Comparison of ENCODE assay signal across 12 cellular contexts in the genomic region with DNA sequence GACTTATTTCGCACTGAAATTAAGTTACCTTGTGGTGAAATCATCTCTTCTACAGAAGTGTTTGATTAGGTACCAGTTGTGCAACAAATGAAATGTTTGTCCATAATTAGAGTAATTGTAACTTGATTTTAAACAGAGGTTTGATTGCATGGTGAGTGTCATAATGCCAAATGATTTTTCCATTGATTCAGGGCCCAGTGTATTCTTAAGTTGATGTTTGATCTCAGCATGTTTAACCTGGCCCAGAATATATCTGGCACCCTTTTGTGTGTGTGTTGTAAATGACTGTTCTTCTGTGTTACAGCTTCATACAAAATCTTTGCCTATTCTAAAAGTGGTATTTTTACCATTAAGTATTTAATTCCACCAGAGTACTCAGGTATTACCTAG. TPM values are rescaled to one million over a fixed set of nuclear protein-coding genes. Genes with fewer than 3 reads are reported as not detected.
DNase-seq lines count a peak whose midpoint lies in the region; ATAC-seq lines count a peak whose summit lies in the region.
"Had no signal": no experiment of that assay in that cellular context is flagged by ENCODE, and none has a peak within 500 bp of the region (broad histone marks: within the 10 kb centered on the region; RNA-seq: fewer than 3 reads in every experiment).

No MANE protein-coding gene starts in this region.

- no peaks in the 10 kb centered on the region for H3K9me3 Mint-ChIP-seq in activated CD4-positive, alpha-beta T cell treated with anti-CD3 and anti-CD28 coated beads for 36 hours (ENCODE audit: low read depth)

- H3K27me3 Mint-ChIP-seq in activated CD4-positive, alpha-beta T cell treated with anti-CD3 and anti-CD28 coated beads for 36 hours: no peaks in the 10 kb centered on the region

- CTCF ChIA-PET in activated CD4-positive, alpha-beta T cell treated with anti-CD3 and anti-CD28 coated beads for 36 hours (lab: Charles Lee): no interaction called here

- intact Hi-C loops in activated CD4-positive, alpha-beta T cell treated with anti-CD3 and anti-CD28 coated beads for 36 hours (cut with DNase I, micrococcal nuclease): no loop called here
- intact Hi-C loops in left ventricle myocardium superior (cut with micrococcal nuclease): no loop called here

- H3K27ac Mint-ChIP-seq in activated CD4-positive, alpha-beta T cell treated with anti-CD3 and anti-CD28 coated beads for 36 hours: peak overlapping the region; percentile 69

- peak overlapping the region; percentile 44 for H3K27ac ChIP-seq in skeletal muscle tissue (ENCODE audit: low read depth, low read length)

- peaks cover 82% of the 10 kb centered on the region for H3K36me3 Mint-ChIP-seq in activated CD4-positive, alpha-beta T cell treated with anti-CD3 and anti-CD28 coated beads for 36 hours (ENCODE audit: low read depth)

- no peak for ATAC-seq in activated CD4-positive, alpha-beta T cell treated with anti-CD3 and anti-CD28 coated beads for 36 hours
- ATAC-seq in GM21367 (IDR thresholded peaks at IDR 0.05; ENCODE audit: unreplicated experiment): no peak
- no peak for ATAC-seq in left ventricle myocardium superior
- ATAC-seq: HCT116 had no signal

- H3K27me3 ChIP-seq in adipocyte (replicated peaks; ENCODE audit: control insufficient read depth, insufficient read depth, low read length): no peaks in the 10 kb centered on the region
- H3K27me3 ChIP-seq in skeletal muscle tissue (ENCODE audit: control insufficient read depth in 3 of 3, insufficient read depth in 3 of 3, low read length in 3 of 3): no peaks in the 10 kb centered on the region

- no peak for DNase-seq in activated CD4-positive, alpha-beta T cell treated with anti-CD3 and anti-CD28 coated beads for 36 hours
- DNase-seq in activated CD4-positive, alpha-beta T cell treated with anti-CD3 and anti-CD28 coated beads for 1 hour: no peak
- DNase-seq in NCI-H146 (lab: John Stamatoyannopoulos, UW) (peak; percentile 92), adipocyte (ENCODE audit: low read depth) (no peak), NCI-H1694 (lab: John Stamatoyannopoulos, UW) (no peak), left ventricle myocardium superior (no peak)
- DNase-seq: activated effector memory CD4-positive, alpha-beta T cell treated with Interleukin-2 at 50 U/mL for 16 hours; trophoblast cell had no signal

- H3K4me1 ChIP-seq in adipocyte (ENCODE audit: control insufficient read depth, insufficient read depth, low read length) (peaks cover 55% of the 10 kb centered on the region), skeletal muscle tissue (ENCODE audit: control insufficient read depth in 3 of 3, insufficient read depth in 3 of 3, low read length in 3 of 3) (peaks cover 5 to 25% (median 23%) of the 10 kb centered on the region in 3 donors)

- peak overlapping the region; percentile 71 for H3K4me3 ChIP-seq in adipocyte (ENCODE audit: low read length)
- H3K4me3 ChIP-seq in skeletal muscle tissue (ENCODE audit: low read length in 3 of 3): no peak overlapping the region
- H3K4me3 ChIP-seq: lung had no signal

- POLR2A ChIA-PET in activated CD4-positive, alpha-beta T cell treated with anti-CD3 and anti-CD28 coated beads for 36 hours (lab: Charles Lee): no interaction called here

- no peak overlapping the region for H3K4me3 Mint-ChIP-seq in activated CD4-positive, alpha-beta T cell treated with anti-CD3 and anti-CD28 coated beads for 36 hours

- H3K36me3 ChIP-seq in adipocyte (ENCODE audit: control insufficient read depth, insufficient read depth, low read length, severe bottlenecking) (peaks cover 6% of the 10 kb centered on the region), skeletal muscle tissue (ENCODE audit: control insufficient read depth in 3 of 3, insufficient read depth in 3 of 3, low read length in 3 of 3) (peaks cover 0 to 2% (median 0%) of the 10 kb centered on the region in 3 donors)

- peaks cover 87% of the 10 kb centered on the region for H3K4me1 Mint-ChIP-seq in activated CD4-positive, alpha-beta T cell treated with anti-CD3 and anti-CD28 coated beads for 36 hours

- H3K9me3 ChIP-seq in adipocyte (ENCODE audit: control insufficient read depth, low read length) (no peaks in the 10 kb centered on the region), skeletal muscle tissue (ENCODE audit: control insufficient read depth in 3 of 3, low read length in 3 of 3) (no peaks in the 10 kb centered on the region)

- H3K9ac ChIP-seq in adipocyte (ENCODE audit: low read length) (peak overlapping the region; percentile 60), skeletal muscle tissue (ENCODE audit: low read depth in 1 of 3, low read length in 3 of 3) (peak overlapping the region in 1 of 3 donors; percentile 4)

RNA-seq across cellular contexts. Expression of gene LRRC8B, which starts 28.6 kb away (rescaled TPM):
- total RNA-seq in activated CD4-positive, alpha-beta T cell treated with anti-CD3 and anti-CD28 coated beads for 36 hours: 10 to 100 TPM; 38.9 to 41.5 TPM
- total RNA-seq in skeletal muscle tissue (3.7 TPM), left ventricle myocardium superior (2.5 TPM)
